In the genomic region with DNA sequence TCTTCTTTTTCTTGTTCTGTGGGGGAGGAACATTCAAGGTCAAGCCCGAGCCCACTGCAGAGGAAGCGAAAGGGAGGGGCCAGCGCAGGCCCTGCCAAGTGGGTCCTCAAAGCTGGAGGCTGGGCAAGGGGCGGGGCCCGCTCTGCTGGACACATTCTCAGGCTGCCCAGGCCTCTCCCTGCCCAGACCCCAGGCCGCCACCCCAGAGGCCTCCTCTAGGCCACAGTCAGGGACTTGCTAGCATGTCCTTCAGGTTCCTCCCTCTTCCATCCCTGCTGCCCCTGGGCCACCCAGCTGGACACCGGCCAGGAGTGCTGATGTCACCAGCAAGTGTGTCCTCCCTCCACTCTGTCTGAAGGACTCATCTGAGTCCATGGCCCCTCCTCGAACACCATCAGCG, we compare ENCODE assay signal across 16 cellular contexts. TPM values are rescaled to one million over a fixed set of nuclear protein-coding genes. Genes with fewer than 3 reads are reported as not detected.
DNase-seq lines count a peak whose midpoint lies in the region; ATAC-seq and TF ChIP-seq lines count a peak whose summit lies in the region.
"Had no signal": no experiment of that assay in that cellular context is flagged by ENCODE, and none has a peak within 500 bp of the region (broad histone marks: within the 10 kb centered on the region; RNA-seq: fewer than 3 reads in every experiment).

No MANE protein-coding gene starts in this region.

- WGBS in heart right ventricle, 2 donors: 28 to 48% methylated on average over 7 to 9 of the region's 9 CpGs
- 39 to 53% methylated on average over 6 to 9 of the region's 9 CpGs for WGBS in thyroid gland, 2 donors

- DNase-seq in heart right ventricle: peak; percentile 15 to 46
- DNase-seq in Right ventricle myocardium superior: no peak
- DNase-seq in astrocyte of the hippocampus (ENCODE audit: low read depth, low spot score): peak; percentile 13
- peak; percentile 41 for DNase-seq in medulla oblongata (ENCODE audit: extremely low spot score)
- peak; percentile 65 to 74 for DNase-seq in thyroid gland
- DNase-seq in NOMO-1 treated with dmso at 0.1 percent for 144 hours (lab: John Stamatoyannopoulos, UW; ENCODE audit: unreplicated experiment): no peak
- no peak for DNase-seq in mesothelial cell of epicardium (ENCODE audit: low spot score in 2 of 2, unreplicated experiment in 2 of 2)
- no peak for DNase-seq in ascending aorta (ENCODE audit: low spot score in 2 of 2)
- DNase-seq: CD4-positive, CD25-positive, alpha-beta regulatory T cell; DMS79; GDM1; GM23248; NCI-H1436 treated with DMSO at 0.1 percent for 48 hours; NCI-H226; NCI-H526 had no signal

- no peak overlapping the region for H3K4me3 Mint-ChIP-seq in mesothelial cell of epicardium
- H3K4me3 Mint-ChIP-seq: CD4-positive, CD25-positive, alpha-beta regulatory T cell had no signal

- TF ChIP-seq CTCF in heart right ventricle (IDR thresholded peaks at IDR 0.05) (no peak), thyroid gland (IDR thresholded peaks at IDR 0.05) (no peak), mesothelial cell of epicardium (IDR thresholded peaks at IDR 0.05; ENCODE audit: unreplicated experiment) (no peak), ascending aorta (IDR thresholded peaks at IDR 0.05) (no peak)

- H3K9me3 ChIP-seq in heart right ventricle (no peaks in the 10 kb centered on the region), thyroid gland (no peaks in the 10 kb centered on the region), ascending aorta (no peaks in the 10 kb centered on the region)

- TF ChIP-seq POLR2A in thyroid gland (IDR thresholded peaks at IDR 0.05): no peak

- H3K27me3 ChIP-seq in heart right ventricle: peaks cover 0 to 8% (median 0%) of the 10 kb centered on the region in 7 donors
- H3K27me3 ChIP-seq in thyroid gland: no peaks in the 10 kb centered on the region
- no peaks in the 10 kb centered on the region for H3K27me3 ChIP-seq in ascending aorta

- H3K36me3 ChIP-seq in heart right ventricle (no peaks in the 10 kb centered on the region), thyroid gland (no peaks in the 10 kb centered on the region), ascending aorta (no peaks in the 10 kb centered on the region)

- H3K9me3 Mint-ChIP-seq in mesothelial cell of epicardium: no peaks in the 10 kb centered on the region
- H3K9me3 Mint-ChIP-seq: CD4-positive, CD25-positive, alpha-beta regulatory T cell had no signal

- peaks cover 7% of the 10 kb centered on the region for H3K4me1 Mint-ChIP-seq in mesothelial cell of epicardium

- intact Hi-C loops in heart right ventricle (cut with DNase I): no loop called here
- intact Hi-C loops in Right ventricle myocardium superior (cut with DNase I): no loop called here
- intact Hi-C loops in thyroid gland (cut with DNase I): no loop called here
- intact Hi-C loops in ascending aorta (cut with DNase I): no loop called here

- no peaks in the 10 kb centered on the region for H3K36me3 Mint-ChIP-seq in mesothelial cell of epicardium
- H3K36me3 Mint-ChIP-seq: CD4-positive, CD25-positive, alpha-beta regulatory T cell had no signal

- H3K27me3 Mint-ChIP-seq in mesothelial cell of epicardium (ENCODE audit: low read depth): no peaks in the 10 kb centered on the region
- H3K27me3 Mint-ChIP-seq: CD4-positive, CD25-positive, alpha-beta regulatory T cell had no signal

- H3K4me1 ChIP-seq in heart right ventricle (no peaks in the 10 kb centered on the region), thyroid gland (peaks cover 5 to 9% of the 10 kb centered on the region in 2 donors), ascending aorta (no peaks in the 10 kb centered on the region)

- H3K4me3 ChIP-seq in heart right ventricle (no peak overlapping the region), thyroid gland (replicated peaks in 1 of 3) (no peak overlapping the region), ascending aorta (no peak overlapping the region)
- H3K4me3 ChIP-seq: GM23248, PC-9 had no signal

- H3K27ac ChIP-seq in heart right ventricle (no peak overlapping the region), thyroid gland (no peak overlapping the region), ascending aorta (no peak overlapping the region)
- H3K27ac ChIP-seq: GM23248, PC-9 had no signal

- H3K27ac Mint-ChIP-seq in mesothelial cell of epicardium: no peak overlapping the region
- H3K27ac Mint-ChIP-seq: CD4-positive, CD25-positive, alpha-beta regulatory T cell had no signal

- ATAC-seq in heart right ventricle (peak in 6 of 8 donors; percentile 20 to 54 (median 32)), Right ventricle myocardium superior (ENCODE audit: poor library complexity) (no peak)

RNA-seq across cellular contexts. Expression of gene KIF1A, which starts 44.1 kb away (rescaled TPM):
- total RNA-seq in heart right ventricle (10 to 100 TPM in 2 of 10 donors, 1 to 10 TPM in 6, under 1 TPM in 2; 0.51 to 21.4 (median 1.6) TPM), Right ventricle myocardium superior (0.65 TPM), thyroid gland (1 to 10 TPM; 1.2 to 6.9 (median 4.1) TPM), mesothelial cell of epicardium (46.2 to 49.5 TPM (median 48.9 TPM) in 3 replicates), ascending aorta (0.11 TPM)
- polyA plus RNA-seq in heart right ventricle: under 1 TPM; 0.37 to 0.42 TPM
- total RNA-seq: CD4-positive, CD25-positive, alpha-beta regulatory T cell; PC-9 had no signal
- polyA plus RNA-seq: CD4-positive, CD25-positive, alpha-beta regulatory T cell had no signal

Comparison
In these comparisons a context has a peak if more than half of its experiments do, and no peak if none do; other contexts are left out.
1. DNase-seq: peak in heart right ventricle (2 of 2), astrocyte of the hippocampus (single experiment), medulla oblongata (single experiment) and thyroid gland (2 of 2); none in Right ventricle myocardium superior (single experiment), NOMO-1 treated with dmso at 0.1 percent for 144 hours (single experiment), mesothelial cell of epicardium (0 of 2) and ascending aorta (0 of 2).